ENCODE assay signal across 19 cellular contexts in the genomic region with DNA sequence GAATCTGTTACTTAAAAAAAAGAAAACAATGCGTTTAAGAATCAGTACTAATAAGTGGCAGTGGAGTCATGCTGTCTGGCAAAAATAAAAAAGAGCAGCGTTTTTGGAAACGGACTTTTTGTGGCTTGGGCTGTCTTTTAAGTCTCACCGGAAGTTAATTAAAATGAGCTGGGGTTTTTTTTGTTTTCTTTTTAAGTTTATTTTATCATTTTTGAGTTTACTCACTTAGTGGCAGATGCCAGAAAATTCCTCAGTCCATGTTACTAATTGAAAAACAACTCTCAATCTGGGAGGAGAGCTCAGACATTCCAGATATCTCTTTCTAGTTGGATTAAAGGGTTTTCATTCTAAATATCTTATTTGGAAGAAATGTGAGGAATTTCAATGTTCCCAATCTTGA.
DNase-seq lines count a peak whose midpoint lies in the region; ATAC-seq and TF ChIP-seq lines count a peak whose summit lies in the region.
"Had no signal": no experiment of that assay in that cellular context is flagged by ENCODE, and none has a peak within 500 bp of the region (broad histone marks: within the 10 kb centered on the region; RNA-seq: fewer than 3 reads in every experiment).

No MANE protein-coding gene starts in this region.

- CTCF ChIA-PET in CD4-positive, alpha-beta T cell (lab: Charles Lee), result no interaction called here

- H3K27me3 Mint-ChIP-seq in CD4-positive, alpha-beta T cell, result no peaks in the 10 kb centered on the region

- peak overlapping the region; percentile 37 for H3K27ac Mint-ChIP-seq in stimulated activated effector memory CD8-positive, alpha-beta T cell treated with anti-CD3 and anti-CD28 coated beads, Interleukin-12 subunit alpha, Interleukin-12 subunit beta, amount 100 ng/mL, for 72 hours
- no peak overlapping the region for H3K27ac Mint-ChIP-seq in CD4-positive, alpha-beta T cell
- H3K27ac Mint-ChIP-seq: activated CD4-positive, alpha-beta T cell treated with anti-CD3 and anti-CD28 coated beads, Interleukin-2, amount 10 ng/mL, durations not matched to agents 7 days and 5 days; nephron; stimulated activated naive B cell treated with anti-CD40 and anti-IgM and Interleukin-4, amounts not matched to agents 10 μg/mL and 1 μg/mL and 100 μg/mL, for 72 hours had no signal

- H3K4me3 ChIP-seq in SJCRH30 (no peak overlapping the region), fibroblast of mammary gland (ENCODE audit: control insufficient read depth, low read depth, low read length) (no peak overlapping the region)

- H3K9me3 Mint-ChIP-seq in stimulated activated effector memory CD8-positive, alpha-beta T cell treated with anti-CD3 and anti-CD28 coated beads, Interleukin-12 subunit alpha, Interleukin-12 subunit beta, amount 100 ng/mL, for 72 hours, result no peaks in the 10 kb centered on the region
- no peaks in the 10 kb centered on the region for H3K9me3 Mint-ChIP-seq in CD4-positive, alpha-beta T cell
- H3K9me3 Mint-ChIP-seq: activated T-cell treated with anti-CD3 and anti-CD28 coated beads, Interleukin-2, amount 50 U/mL, for 4 hours; nephron; stimulated activated naive B cell treated with anti-CD40 and anti-IgM and Interleukin-4, amounts not matched to agents 10 μg/mL and 1 μg/mL and 100 μg/mL, for 72 hours had no signal

- no peak overlapping the region for H3K4me3 Mint-ChIP-seq in stimulated activated effector memory CD8-positive, alpha-beta T cell treated with anti-CD3 and anti-CD28 coated beads, Interleukin-12 subunit alpha, Interleukin-12 subunit beta, amount 100 ng/mL, for 72 hours
- no peak overlapping the region for H3K4me3 Mint-ChIP-seq in CD4-positive, alpha-beta T cell
- H3K4me3 Mint-ChIP-seq: activated CD4-positive, alpha-beta T cell treated with anti-CD3 and anti-CD28 coated beads, Interleukin-2, amount 10 ng/mL, durations not matched to agents 7 days and 5 days; activated T-cell treated with anti-CD3 and anti-CD28 coated beads, Interleukin-2, amount 50 U/mL, for 4 hours; nephron; stimulated activated naive B cell treated with anti-CD40 and anti-IgM and Interleukin-4, amounts not matched to agents 10 μg/mL and 1 μg/mL and 100 μg/mL, for 72 hours had no signal

- peaks cover 15% of the 10 kb centered on the region for H3K4me1 ChIP-seq in SJCRH30

- intact Hi-C loops in CD4-positive, alpha-beta T cell (cut with DNase I, micrococcal nuclease), result no loop called here

- POLR2A ChIA-PET in CD4-positive, alpha-beta T cell (lab: Charles Lee), result interaction anchor here (0.6 kb wide), 1 partner anchor 100 kb away, joined by 3 read pairs; no protein-coding TSS in a partner anchor

- ATAC-seq in stimulated activated effector memory CD8-positive, alpha-beta T cell treated with anti-CD3 and anti-CD28 coated beads, Interleukin-12 subunit alpha, Interleukin-12 subunit beta, amount 100 ng/mL, for 72 hours, result no peak
- ATAC-seq in CD4-positive, alpha-beta T cell (ENCODE audit: poor library complexity), result no peak
- ATAC-seq: activated T-cell treated with anti-CD3 and anti-CD28 coated beads, Interleukin-2, amount 50 U/mL, for 4 hours; stimulated activated naive B cell treated with anti-CD40 and anti-IgM and Interleukin-4, amounts not matched to agents 10 μg/mL and 1 μg/mL and 100 μg/mL, for 72 hours had no signal

- no peaks in the 10 kb centered on the region for H3K36me3 Mint-ChIP-seq in stimulated activated effector memory CD8-positive, alpha-beta T cell treated with anti-CD3 and anti-CD28 coated beads, Interleukin-12 subunit alpha, Interleukin-12 subunit beta, amount 100 ng/mL, for 72 hours
- H3K36me3 Mint-ChIP-seq in CD4-positive, alpha-beta T cell (ENCODE audit: low read depth), result no peaks in the 10 kb centered on the region
- H3K36me3 Mint-ChIP-seq: stimulated activated naive B cell treated with anti-CD40 and anti-IgM and Interleukin-4, amounts not matched to agents 10 μg/mL and 1 μg/mL and 100 μg/mL, for 72 hours had no signal

- DNase-seq in EH (ENCODE audit: low read depth) (peak; percentile 88), SJCRH30 (peak in 1 of 2 experiments; percentile 32), fibroblast of mammary gland (ENCODE audit: low read depth) (peak; percentile 21), NCI-H446 (lab: John Stamatoyannopoulos, UW) (no peak), HK-2 (ENCODE audit: unreplicated experiment) (no peak), DMS 273 treated with DMSO at 0.1 percent for 48 hours (lab: John Stamatoyannopoulos, UW) (no peak)
- DNase-seq in stimulated activated effector memory CD8-positive, alpha-beta T cell treated with anti-CD3 and anti-CD28 coated beads, Interleukin-12 subunit alpha, Interleukin-12 subunit beta, amount 100 ng/mL, for 72 hours (ENCODE audit: low spot score in 2 of 2), result no peak
- DNase-seq in CD4-positive, alpha-beta T cell, result no peak
- DNase-seq: activated CD4-positive, alpha-beta T cell treated with anti-CD3 and anti-CD28 coated beads, Interleukin-2, amount 10 ng/mL, durations not matched to agents 7 days and 5 days; activated T-cell treated with anti-CD3 and anti-CD28 coated beads, Interleukin-2, amount 50 U/mL, for 4 hours; amygdala; effector memory CD4-positive, alpha-beta T cell; glutamatergic neuron; NCI-H1930; NCI-H774; right cardiac atrium; stimulated activated naive B cell treated with anti-CD40 and anti-IgM and Interleukin-4, amounts not matched to agents 10 μg/mL and 1 μg/mL and 100 μg/mL, for 72 hours; T1000 had no signal

- H3K9me3 ChIP-seq in SJCRH30 (replicated peaks), result no peaks in the 10 kb centered on the region
- H3K9me3 ChIP-seq in CD4-positive, alpha-beta T cell (ENCODE audit: control insufficient read depth, low read length), result no peaks in the 10 kb centered on the region

- H3K27ac ChIP-seq in SJCRH30, result peak overlapping the region; percentile 50
- no peak overlapping the region for H3K27ac ChIP-seq in CD4-positive, alpha-beta T cell (ENCODE audit: low read depth, low read length)

- TF ChIP-seq CTCF in fibroblast of mammary gland (conservative IDR thresholded peaks at IDR 0.05; ENCODE audit: control insufficient read depth, insufficient read depth, low read depth, low read length), result no peak
- no peak for TF ChIP-seq CTCF in CD4-positive, alpha-beta T cell (IDR thresholded peaks at IDR 0.05)

- no peaks in the 10 kb centered on the region for H3K27me3 ChIP-seq in SJCRH30
- H3K27me3 ChIP-seq in CD4-positive, alpha-beta T cell (ENCODE audit: control insufficient read depth, insufficient read depth, low read length), result no peaks in the 10 kb centered on the region

- H3K4me1 Mint-ChIP-seq in stimulated activated effector memory CD8-positive, alpha-beta T cell treated with anti-CD3 and anti-CD28 coated beads, Interleukin-12 subunit alpha, Interleukin-12 subunit beta, amount 100 ng/mL, for 72 hours, result peaks cover 16% of the 10 kb centered on the region
- peaks cover 9% of the 10 kb centered on the region for H3K4me1 Mint-ChIP-seq in CD4-positive, alpha-beta T cell (ENCODE audit: low read depth)
- H3K4me1 Mint-ChIP-seq: nephron had no signal

- no peaks in the 10 kb centered on the region for H3K36me3 ChIP-seq in SJCRH30

Comparison
In these comparisons a context has a peak if more than half of its experiments do, and no peak if none do; other contexts are left out.
1. DNase-seq: peak in EH (single experiment) and fibroblast of mammary gland (single experiment); none in stimulated activated effector memory CD8-positive, alpha-beta T cell treated with anti-CD3 and anti-CD28 coated beads, Interleukin-12 subunit alpha, Interleukin-12 subunit beta, amount 100 ng/mL, for 72 hours (0 of 2), CD4-positive, alpha-beta T cell (0 of 10), NCI-H446 (0 of 2), HK-2 (single experiment) and DMS 273 treated with DMSO at 0.1 percent for 48 hours (single experiment).